Comparison of ENCODE assay signal across 1 cellular context in genomic region chr14:23637655-23638413, GRCh38.
A peak's percentile ranks its signal among the peaks of the same experiment; 100 is the strongest.
TF ChIP-seq lines count a peak whose summit lies in the region.
"Not testable (repeated sequence)": the region's sequence is repeated elsewhere in the genome, so short reads cannot be mapped to it uniquely, and the experiment has no call there.

No MANE protein-coding gene starts in this region.

TF ChIP-seq in HepG2, 621 proteins besides CTCF, POLR2A, EP300 and RAD21 (continued from another document and continues in another):
- TF ChIP-seq ZNF639 (CRISPR knock-in tag; conservative IDR thresholded peaks at IDR 0.05) (peak; percentile 21; the same call in 1 of the 2 replicates), ZNF720 (CRISPR knock-in tag; IDR thresholded peaks at IDR 0.05) (peak; percentile 15; the same call in 1 of the 2 replicates), POLR2AphosphoS2 (IDR thresholded peaks at IDR 0.05; ENCODE audit: low read depth, low read length) (peak; percentile 79), POLR2G (IDR thresholded peaks at IDR 0.05; ENCODE audit: low read depth, low read length) (peak; percentile 65), IRF2 (CRISPR knock-in tag; IDR thresholded peaks at IDR 0.05) (peak; percentile 43; the same call in 1 of the 2 replicates), NFE2L2 (IDR thresholded peaks at IDR 0.05; ENCODE audit: low read length) (0 out of 2 replicates have a peak, but pooled peaks have one; percentile 11), ZNF768 (CRISPR knock-in tag; IDR thresholded peaks at IDR 0.05) (0 out of 2 replicates have a peak, but pooled peaks have one; percentile 25), HNF4G (CRISPR knock-in tag; IDR thresholded peaks at IDR 0.05; ENCODE audit: borderline replicate concordance, low read depth) (peak; percentile 82), TFE3 (CRISPR knock-in tag; IDR thresholded peaks at IDR 0.05) (peak; percentile 60), FUBP1 (CRISPR knock-in tag; IDR thresholded peaks at IDR 0.05; ENCODE audit: borderline replicate concordance) (peak; percentile 95; the same call in 1 of the 2 replicates), TBX2 (CRISPR knock-in tag; IDR thresholded peaks at IDR 0.05; ENCODE audit: borderline replicate concordance) (peak; percentile 83), MXD3 (CRISPR knock-in tag; IDR thresholded peaks at IDR 0.05) (peak; percentile 73; the same call in 1 of the 2 replicates), AFF4 (CRISPR knock-in tag; IDR thresholded peaks at IDR 0.05) (peak; percentile 98), SRF (IDR thresholded peaks at IDR 0.05; ENCODE audit: low read depth, low read length) (peak; percentile 71; the same call in 1 of the 2 replicates), ZBTB33 (CRISPR knock-in tag; IDR thresholded peaks at IDR 0.05) (0 out of 2 replicates have a peak, but pooled peaks have one; percentile 12), IRF9 (CRISPR knock-in tag; IDR thresholded peaks at IDR 0.05; ENCODE audit: borderline replicate concordance) (0 out of 2 replicates have a peak, but pooled peaks have one; percentile 40), ZZZ3 (CRISPR knock-in tag; IDR thresholded peaks at IDR 0.05; ENCODE audit: borderline replicate concordance) (peak; percentile 72; the same call in 1 of the 2 replicates), BCL6 (CRISPR knock-in tag; IDR thresholded peaks at IDR 0.05) (peak; percentile 38), SP1 (CRISPR knock-in tag; IDR thresholded peaks at IDR 0.05) (peak; percentile 30), EED (CRISPR knock-in tag; IDR thresholded peaks at IDR 0.05) (peak; percentile 69; the same call in 1 of the 2 replicates), ZFYVE20 (CRISPR knock-in tag; IDR thresholded peaks at IDR 0.05; ENCODE audit: borderline replicate concordance, low read depth) (peak; percentile 91; the same call in 1 of the 2 replicates), ZNF441 (CRISPR knock-in tag; IDR thresholded peaks at IDR 0.05; ENCODE audit: borderline replicate concordance) (peak; percentile 45; the same call in 1 of the 2 replicates), ZNF772 (CRISPR knock-in tag; IDR thresholded peaks at IDR 0.05) (peak; percentile 88; the same call in 1 of the 2 replicates), ZSCAN9 (CRISPR knock-in tag; IDR thresholded peaks at IDR 0.05; ENCODE audit: borderline replicate concordance) (0 out of 2 replicates have a peak, but pooled peaks have one; percentile 63), E2F5 (CRISPR knock-in tag; conservative IDR thresholded peaks at IDR 0.05) (peak; percentile 27; the same call in 1 of the 2 replicates), ZSCAN31 (CRISPR knock-in tag; IDR thresholded peaks at IDR 0.05; ENCODE audit: low read depth) (peak; percentile 65; the same call in 1 of the 2 replicates), TMF1 (CRISPR knock-in tag; IDR thresholded peaks at IDR 0.05; ENCODE audit: low read depth) (0 out of 2 replicates have a peak, but pooled peaks have one; percentile 0), HDAC6 (IDR thresholded peaks at IDR 0.05; ENCODE audit: low read depth, low read length) (peak; percentile 74; the same call in 1 of the 2 replicates), ZNF3 (CRISPR knock-in tag; IDR thresholded peaks at IDR 0.05) (0 out of 2 replicates have a peak, but pooled peaks have one; percentile 64), NFYC (CRISPR knock-in tag; IDR thresholded peaks at IDR 0.05) (peak; percentile 93), TARDBP (CRISPR knock-in tag; IDR thresholded peaks at IDR 0.05) (peak; percentile 81), ZNF350 (CRISPR knock-in tag; IDR thresholded peaks at IDR 0.05; ENCODE audit: borderline replicate concordance, low read depth) (peak; percentile 65; the same call in 1 of the 2 replicates), ARID4A (CRISPR knock-in tag; IDR thresholded peaks at IDR 0.05; ENCODE audit: borderline replicate concordance) (peak; percentile 21; the same call in 1 of the 2 replicates), DRAP1 (CRISPR knock-in tag; IDR thresholded peaks at IDR 0.05) (peak; percentile 89), ZBTB1 (CRISPR knock-in tag; IDR thresholded peaks at IDR 0.05; ENCODE audit: borderline replicate concordance) (peak; percentile 52; the same call in 1 of the 2 replicates), HNRNPK (IDR thresholded peaks at IDR 0.05; ENCODE audit: low read depth, low read length, poor library complexity, severe bottlenecking) (peak; percentile 44), ZNF747 (CRISPR knock-in tag; IDR thresholded peaks at IDR 0.05; ENCODE audit: borderline replicate concordance) (peak; percentile 73; the same call in 1 of the 2 replicates), U2AF2 (IDR thresholded peaks at IDR 0.05; ENCODE audit: low read depth, low read length) (0 out of 2 replicates have a peak, but pooled peaks have one; percentile 76), ZNF205 (CRISPR knock-in tag; IDR thresholded peaks at IDR 0.05) (peak; percentile 57), SP140L (CRISPR knock-in tag; IDR thresholded peaks at IDR 0.05; ENCODE audit: borderline replicate concordance) (peak; percentile 72; the same call in 1 of the 2 replicates)
- TF ChIP-seq HNF4G (IDR thresholded peaks at IDR 0.05; ENCODE audit: borderline replicate concordance, low read depth, low read length); SP1 (IDR thresholded peaks at IDR 0.05): not testable (repeated sequence)
